8 cellular contexts compared by ENCODE assay signal in the genomic region with DNA sequence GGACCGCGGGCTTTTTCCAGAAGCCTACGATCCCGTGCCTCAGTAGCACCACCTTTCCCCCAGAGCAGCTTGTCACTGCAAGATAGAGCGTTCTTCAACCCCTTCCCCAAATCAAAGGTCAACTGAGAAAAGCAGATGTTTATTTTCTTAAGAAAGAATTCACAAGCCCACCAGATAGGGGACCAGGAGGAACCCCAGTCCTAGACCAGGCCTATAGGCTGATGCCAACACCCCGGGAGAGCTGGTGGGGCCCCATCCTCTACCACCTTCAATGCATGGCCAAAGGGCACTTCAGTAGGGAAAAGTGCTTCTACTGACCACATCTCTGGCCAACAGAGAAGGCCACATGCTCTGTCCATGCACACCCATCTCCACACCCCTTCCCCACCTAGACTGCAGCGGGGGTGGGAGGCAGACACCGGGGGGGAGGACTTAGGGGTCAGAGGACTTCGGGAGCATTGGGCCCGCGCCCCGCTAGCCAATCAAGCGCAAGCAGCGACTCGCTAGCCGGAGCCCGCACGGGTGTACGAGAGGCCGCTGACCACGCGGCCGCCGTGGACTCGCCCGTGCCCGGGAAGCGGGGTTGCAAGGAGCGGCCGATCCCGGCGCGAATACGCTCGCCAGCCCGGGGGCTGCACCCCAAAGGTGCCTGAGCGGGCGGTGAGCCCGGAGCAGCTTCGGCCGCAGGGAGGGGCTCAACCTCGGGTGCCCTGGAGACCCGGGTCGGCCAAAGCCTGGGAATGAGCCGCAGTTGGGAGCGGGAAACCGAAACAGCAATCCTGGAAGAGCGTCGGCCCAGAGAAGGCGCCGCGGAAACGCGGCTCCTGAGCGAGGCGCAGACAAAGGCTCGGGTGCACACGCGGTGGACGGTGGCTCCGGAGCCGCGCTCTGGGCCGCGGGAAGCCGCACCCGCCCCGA. TPM values are rescaled to one million over a fixed set of nuclear protein-coding genes. Genes with fewer than 3 reads are reported as not detected.
DNase-seq lines count a peak whose midpoint lies in the region; ATAC-seq and TF ChIP-seq lines count a peak whose summit lies in the region.

No MANE protein-coding gene starts in this region.

- TF ChIP-seq CTCF in choroid plexus epithelial cell (conservative IDR thresholded peaks at IDR 0.05; ENCODE audit: low read depth, low read length), result no peak
- no peak for TF ChIP-seq CTCF in stomach (IDR thresholded peaks at IDR 0.05)

- peaks cover 54% of the 10 kb centered on the region for H3K4me1 ChIP-seq in HUES6 (ENCODE audit: control insufficient read depth, insufficient read depth, low read length)
- peaks cover 29 to 49% (median 40%) of the 10 kb centered on the region in 4 donors for H3K4me1 ChIP-seq in stomach

- CTCF ChIA-PET in activated CD8-positive, alpha-beta memory T cell treated with anti-CD3 and anti-CD28 coated beads, Interleukin-2, amount 10 ng/mL, durations not matched to agents 7 days and 5 days (lab: Charles Lee), result no interaction called here

- no peak overlapping the region for H3K4me3 Mint-ChIP-seq in activated CD8-positive, alpha-beta memory T cell treated with anti-CD3 and anti-CD28 coated beads, Interleukin-2, amount 10 ng/mL, durations not matched to agents 7 days and 5 days

- peaks cover 52% of the 10 kb centered on the region for H3K27me3 Mint-ChIP-seq in activated CD8-positive, alpha-beta memory T cell treated with anti-CD3 and anti-CD28 coated beads, Interleukin-2, amount 10 ng/mL, durations not matched to agents 7 days and 5 days

- H3K36me3 ChIP-seq in HUES6 (ENCODE audit: control insufficient read depth, insufficient read depth, low read length) (no peaks in the 10 kb centered on the region), stomach (no peaks in the 10 kb centered on the region)

- H3K4me1 Mint-ChIP-seq in activated CD8-positive, alpha-beta memory T cell treated with anti-CD3 and anti-CD28 coated beads, Interleukin-2, amount 10 ng/mL, durations not matched to agents 7 days and 5 days, result peaks cover 3% of the 10 kb centered on the region

- H3K27ac ChIP-seq in HUES6 (ENCODE audit: low read depth, low read length), result no peak overlapping the region
- H3K27ac ChIP-seq in stomach, result peak overlapping the region in 3 of 5 donors; percentile 1 to 81 (median 43)

- peaks cover 5% of the 10 kb centered on the region for H3K36me3 Mint-ChIP-seq in activated CD8-positive, alpha-beta memory T cell treated with anti-CD3 and anti-CD28 coated beads, Interleukin-2, amount 10 ng/mL, durations not matched to agents 7 days and 5 days

- peak overlapping the region; percentile 61 for H3K9ac ChIP-seq in HUES6 (ENCODE audit: low read length)

- no peak for TF ChIP-seq POLR2A in stomach (IDR thresholded peaks at IDR 0.05)

- no peaks in the 10 kb centered on the region for H3K9me3 Mint-ChIP-seq in activated CD8-positive, alpha-beta memory T cell treated with anti-CD3 and anti-CD28 coated beads, Interleukin-2, amount 10 ng/mL, durations not matched to agents 7 days and 5 days (ENCODE audit: low read depth)

- no peaks in the 10 kb centered on the region for H3K9me3 ChIP-seq in HUES6 (ENCODE audit: control insufficient read depth, insufficient read depth, low read depth, low read length)
- H3K9me3 ChIP-seq in stomach, result no peaks in the 10 kb centered on the region

- intact Hi-C loops in stomach (cut with DNase I; ENCODE audit: low total_unique reads), result no loop called here

- H3K27me3 ChIP-seq in HUES6 (ENCODE audit: control insufficient read depth, insufficient read depth, low read length) (peaks cover 93% of the 10 kb centered on the region), stomach (peaks cover 26 to 71% (median 47%) of the 10 kb centered on the region in 3 donors)

- H3K4me3 ChIP-seq in HUES6 (ENCODE audit: low read depth, low read length) (peak overlapping the region; percentile 75), choroid plexus epithelial cell (ENCODE audit: low read depth, low read length) (peak overlapping the region; percentile 77), stomach (peak overlapping the region; percentile 57 to 82 (median 66))

- TF ChIP-seq EP300 in stomach (IDR thresholded peaks at IDR 0.05), result no peak

- no peak for ATAC-seq in activated CD8-positive, alpha-beta memory T cell treated with anti-CD3 and anti-CD28 coated beads, Interleukin-2, amount 10 ng/mL, durations not matched to agents 7 days and 5 days
- ATAC-seq in GM18498 (IDR thresholded peaks at IDR 0.05; ENCODE audit: unreplicated experiment), result no peak

- 13 to 22% (median 15%) methylated on average over 29 to 68 of the region's 68 CpGs for WGBS in stomach, 5 donors

- DNase-seq in choroid plexus epithelial cell (ENCODE audit: low read depth) (no peak), left kidney (ENCODE audit: low read depth, low spot score) (peak; percentile 70), stomach (no peak), Ammon's horn (ENCODE audit: low spot score) (no peak)
- DNase-seq in activated CD8-positive, alpha-beta memory T cell treated with anti-CD3 and anti-CD28 coated beads, Interleukin-2, amount 10 ng/mL, durations not matched to agents 7 days and 5 days, result no peak
- DNase-seq in stimulated activated CD4-positive, alpha-beta T cell treated with anti-CD3 and anti-CD28 coated beads, Interleukin-4, amount 100 ng/mL, for 4 hours, result no peak

- no peak overlapping the region for H3K27ac Mint-ChIP-seq in activated CD8-positive, alpha-beta memory T cell treated with anti-CD3 and anti-CD28 coated beads, Interleukin-2, amount 10 ng/mL, durations not matched to agents 7 days and 5 days

RNA-seq across cellular contexts. Expression of a gene that starts 2.8 kb away (rescaled TPM):
- 10 to 100 TPM in 2 of 5 donors, 1 to 10 TPM in 2, not detected in 1; 3.5 to 58.2 (median 13.9) TPM for total RNA-seq in stomach
- 1 to 10 TPM in 2 of 3 donors, under 1 TPM in 1; 0.78 to 4.6 (median 2.7) TPM for polyA plus RNA-seq in stomach
- total RNA-seq in activated CD8-positive, alpha-beta memory T cell treated with anti-CD3 and anti-CD28 coated beads, Interleukin-2, amount 10 ng/mL, durations not matched to agents 7 days and 5 days, result not detected
